ENCODE assay signal across 10 cellular contexts in genomic region chr11:126431401-126432064, GRCh38.
DNase-seq lines count a peak whose midpoint lies in the region; ATAC-seq and TF ChIP-seq lines count a peak whose summit lies in the region.
"Had no signal": no experiment of that assay in that cellular context is flagged by ENCODE, and none has a peak within 500 bp of the region (broad histone marks: within the 10 kb centered on the region; RNA-seq: fewer than 3 reads in every experiment).

No MANE protein-coding gene starts in this region.

- no TSS peak for BruUV-seq in A673 (replicated peaks; lab: Mats Ljungman, UMichigan)

- H3K4me1 ChIP-seq in stomach (peaks cover 0 to 19% (median 9%) of the 10 kb centered on the region in 4 donors), A673 (ENCODE audit: insufficient read depth, low read length, poor library complexity, severe bottlenecking) (no peaks in the 10 kb centered on the region)

- 73 to 79% (median 79%) methylated on average over 20 to 23 of the region's 23 CpGs for WGBS in stomach, 5 donors

- H3K27me3 ChIP-seq in stomach: no peaks in the 10 kb centered on the region
- no peaks in the 10 kb centered on the region for H3K27me3 ChIP-seq in A673 (replicated peaks; ENCODE audit: insufficient read depth, low read depth, low read length, poor library complexity)

- no peak for ATAC-seq in HG02610 (IDR thresholded peaks at IDR 0.05; ENCODE audit: unreplicated experiment)

- in situ Hi-C loops in astrocyte of the cerebellum (cut with HindIII; ENCODE audit: low sequenced_read_pairs): no loop called here

- TF ChIP-seq POLR2A in stomach (IDR thresholded peaks at IDR 0.05): no peak

- no peak for TF ChIP-seq CTCF in astrocyte of the cerebellum (IDR thresholded peaks at IDR 0.05; ENCODE audit: low read depth, low read length, missing control alignments)
- no peak for TF ChIP-seq CTCF in stomach (IDR thresholded peaks at IDR 0.05)
- no peak for TF ChIP-seq CTCF in A673 (conservative IDR thresholded peaks at IDR 0.05; ENCODE audit: low read depth, low read length)

- peak; percentile 82 for DNase-seq in HCEC 1CT
- peak; percentile 34 for DNase-seq in astrocyte of the cerebellum (ENCODE audit: low read depth)
- DNase-seq in iris pigment epithelial cell (ENCODE audit: low read depth): peak; percentile 62
- peak; percentile 38 for DNase-seq in stomach
- DNase-seq in Ammon's horn (ENCODE audit: low spot score): no peak
- DNase-seq in A673 (ENCODE audit: low spot score): no peak
- no peak for DNase-seq in OCI-M2 (lab: John Stamatoyannopoulos, UW; ENCODE audit: unreplicated experiment)
- DNase-seq: NCI-H1105 treated with DMSO at 0.1 percent for 48 hours; stimulated activated CD4-positive, alpha-beta T cell treated with anti-CD3 and anti-CD28 coated beads, Interleukin-4, amount 100 ng/mL, for 1 hour had no signal

- H3K4me3 ChIP-seq in astrocyte of the cerebellum (ENCODE audit: low read depth, low read length): no peak overlapping the region
- no peak overlapping the region for H3K4me3 ChIP-seq in stomach
- H3K4me3 ChIP-seq in A673 (ENCODE audit: low read depth, low read length, poor library complexity, severe bottlenecking): no peak overlapping the region

- no peak for TF ChIP-seq EP300 in stomach (IDR thresholded peaks at IDR 0.05)

- H3K36me3 ChIP-seq in stomach: no peaks in the 10 kb centered on the region
- H3K36me3 ChIP-seq in A673 (ENCODE audit: insufficient read depth, low read length, poor library complexity, severe bottlenecking): no peaks in the 10 kb centered on the region

- CTCF ChIA-PET in A673 (lab: Charles Lee): interaction anchor here (0.6 kb wide), 1 partner anchor 10 kb away, joined by 5 read pairs; no protein-coding TSS in a partner anchor

- H3K27ac ChIP-seq in stomach (peak overlapping the region in 4 of 5 donors; percentile 59 to 67 (median 64)), A673 (ENCODE audit: low read depth, low read length, poor library complexity, severe bottlenecking) (no peak overlapping the region)

- H3K9me3 ChIP-seq in stomach (no peaks in the 10 kb centered on the region), A673 (ENCODE audit: low read depth, low read length, poor library complexity, severe bottlenecking) (no peaks in the 10 kb centered on the region)

- POLR2A ChIA-PET in A673 (lab: Charles Lee; ENCODE audit: low non-redundant PET): no interaction called here

- intact Hi-C loops in stomach (cut with DNase I; ENCODE audit: low total_unique reads): loop anchor here (10.0 kb wide), 1 partner anchor 913 kb away; no protein-coding TSS in a partner anchor
- intact Hi-C loops in A673 (cut with micrococcal nuclease; ENCODE audit: unreplicated experiment): no loop called here

Comparison
In these comparisons a context has a peak if more than half of its experiments do, and no peak if none do; other contexts are left out.
1. DNase-seq: peak in HCEC 1CT (single experiment), astrocyte of the cerebellum (single experiment), iris pigment epithelial cell (single experiment) and stomach (single experiment); none in Ammon's horn (single experiment), A673 (single experiment) and OCI-M2 (single experiment).